Comparison of ENCODE assay signal across 21 cellular contexts in the genomic region with DNA sequence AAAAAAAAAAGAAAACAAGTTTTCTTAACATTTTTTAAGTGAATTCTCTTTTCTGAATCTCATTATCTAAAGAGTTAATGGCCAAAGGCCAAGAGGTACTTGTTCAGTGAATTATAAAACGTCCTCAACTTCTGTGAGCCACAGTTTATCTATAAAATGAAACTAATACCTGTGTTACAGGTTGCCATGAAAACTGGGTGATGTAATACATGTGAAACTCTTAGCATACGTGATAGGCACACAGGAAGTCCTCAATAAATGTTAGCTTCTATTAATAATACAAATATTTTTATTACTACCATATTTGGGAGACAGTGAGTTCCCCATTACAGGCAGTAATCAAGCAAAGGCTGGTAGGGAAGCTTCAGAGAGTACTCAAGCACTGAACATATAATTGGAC. TPM values are rescaled to one million over a fixed set of nuclear protein-coding genes. Genes with fewer than 3 reads are reported as not detected.
DNase-seq lines count a peak whose midpoint lies in the region; ATAC-seq and TF ChIP-seq lines count a peak whose summit lies in the region.
"Had no signal": no experiment of that assay in that cellular context is flagged by ENCODE, and none has a peak within 500 bp of the region (broad histone marks: within the 10 kb centered on the region; RNA-seq: fewer than 3 reads in every experiment).

No MANE protein-coding gene starts in this region.

- no peak for DNase-seq in stimulated activated naive CD8-positive, alpha-beta T cell treated with anti-CD3 and anti-CD28 coated beads, Interleukin-15, amount 100 ng/mL, for 72 hours
- DNase-seq in stimulated activated naive CD8-positive, alpha-beta T cell treated with anti-CD3 and anti-CD28 coated beads, Interleukin-15, Interleukin-2, amounts not matched to agents 100 U/mL and 50 U/mL, for 24 hours = no peak
- peak; percentile 74 for DNase-seq in LNCaP clone FGC (ENCODE audit: low read depth)
- DNase-seq in T-helper 17 cell = no peak
- DNase-seq in C1 segment of cervical spinal cord (lab: John Stamatoyannopoulos, UW) = no peak
- DNase-seq in aorta = no peak
- no peak for DNase-seq in CD1c-positive myeloid dendritic cell (ENCODE audit: extremely low spot score)
- DNase-seq: activated CD8-positive, alpha-beta memory T cell treated with anti-CD3 and anti-CD28 coated beads, Interleukin-2, amount 10 ng/mL, durations not matched to agents 7 days and 5 days; DMS79; effector CD8-positive, alpha-beta T cell; Kasumi-1; naive B cell; NCI-H1092 treated with DMSO at 0.1 percent for 48 hours; NCI-H1930; NCI-H446 treated with DMSO at 0.1 percent for 48 hours; nucleus accumbens; Peyer's patch; psoas muscle; SJCRH30; trophoblast cell had no signal

- no peak overlapping the region for H3K27ac ChIP-seq in aorta (ENCODE audit: low read depth in 1 of 2, low read length in 2 of 2)
- H3K27ac ChIP-seq: Peyer's patch, psoas muscle, SJCRH30 had no signal

- H3K4me3 ChIP-seq in LNCaP clone FGC (ENCODE audit: low read depth, low read length) (no peak overlapping the region), aorta (ENCODE audit: low read length in 2 of 2) (no peak overlapping the region)
- H3K4me3 ChIP-seq: Peyer's patch, psoas muscle, SJCRH30 had no signal

- intact Hi-C loops in aorta (cut with DNase I) = no loop called here

- peaks cover 8% of the 10 kb centered on the region for H3K36me3 Mint-ChIP-seq in T-helper 17 cell (ENCODE audit: low read depth)

- TF ChIP-seq CTCF in LNCaP clone FGC (IDR thresholded peaks at IDR 0.05; ENCODE audit: control insufficient read depth, extremely low read depth, insufficient read depth) = no peak

- H3K36me3 ChIP-seq in aorta (ENCODE audit: control insufficient read depth in 1 of 2, insufficient read depth in 2 of 2, low read length in 1 of 2) = peaks cover 3 to 5% of the 10 kb centered on the region in 2 donors
- H3K36me3 ChIP-seq: SJCRH30 had no signal

- no peaks in the 10 kb centered on the region for H3K4me1 ChIP-seq in aorta (ENCODE audit: control insufficient read depth in 1 of 2, insufficient read depth in 2 of 2, low read length in 2 of 2)
- H3K4me1 ChIP-seq: Peyer's patch had no signal

- peak; percentile 66 for ATAC-seq in stimulated activated naive CD8-positive, alpha-beta T cell treated with anti-CD3 and anti-CD28 coated beads, Interleukin-15, amount 100 ng/mL, for 72 hours
- no peak for ATAC-seq in stimulated activated naive CD8-positive, alpha-beta T cell treated with anti-CD3 and anti-CD28 coated beads, Interleukin-15, Interleukin-2, amounts not matched to agents 100 U/mL and 50 U/mL, for 24 hours
- no peak for ATAC-seq in T-helper 17 cell
- ATAC-seq in aorta (ENCODE audit: low FRiP score) = no peak
- ATAC-seq: activated CD8-positive, alpha-beta memory T cell treated with anti-CD3 and anti-CD28 coated beads, Interleukin-2, amount 10 ng/mL, durations not matched to agents 7 days and 5 days; left lobe of liver; psoas muscle had no signal

- H3K27me3 ChIP-seq in aorta (ENCODE audit: control insufficient read depth in 1 of 2, insufficient read depth in 2 of 2, low read length in 1 of 2) = no peaks in the 10 kb centered on the region
- H3K27me3 ChIP-seq: Peyer's patch, SJCRH30 had no signal

- no peaks in the 10 kb centered on the region for H3K27me3 Mint-ChIP-seq in stimulated activated naive CD8-positive, alpha-beta T cell treated with anti-CD3 and anti-CD28 coated beads, Interleukin-15, amount 100 ng/mL, for 72 hours
- no peaks in the 10 kb centered on the region for H3K27me3 Mint-ChIP-seq in T-helper 17 cell
- H3K27me3 Mint-ChIP-seq: activated CD8-positive, alpha-beta memory T cell treated with anti-CD3 and anti-CD28 coated beads, Interleukin-2, amount 10 ng/mL, durations not matched to agents 7 days and 5 days; naive B cell had no signal

- H3K4me3 Mint-ChIP-seq in stimulated activated naive CD8-positive, alpha-beta T cell treated with anti-CD3 and anti-CD28 coated beads, Interleukin-15, amount 100 ng/mL, for 72 hours = no peak overlapping the region
- H3K4me3 Mint-ChIP-seq in T-helper 17 cell = no peak overlapping the region
- H3K4me3 Mint-ChIP-seq: activated CD8-positive, alpha-beta memory T cell treated with anti-CD3 and anti-CD28 coated beads, Interleukin-2, amount 10 ng/mL, durations not matched to agents 7 days and 5 days; naive B cell had no signal

- peak overlapping the region; percentile 95 for H3K27ac Mint-ChIP-seq in stimulated activated naive CD8-positive, alpha-beta T cell treated with anti-CD3 and anti-CD28 coated beads, Interleukin-15, amount 100 ng/mL, for 72 hours
- H3K27ac Mint-ChIP-seq in T-helper 17 cell = peak overlapping the region; percentile 34
- H3K27ac Mint-ChIP-seq: activated CD8-positive, alpha-beta memory T cell treated with anti-CD3 and anti-CD28 coated beads, Interleukin-2, amount 10 ng/mL, durations not matched to agents 7 days and 5 days had no signal

- H3K9me3 ChIP-seq in T-helper 17 cell (ENCODE audit: control insufficient read depth, low read length, poor library complexity, severe bottlenecking) (no peaks in the 10 kb centered on the region), aorta (ENCODE audit: control insufficient read depth, low read length) (no peaks in the 10 kb centered on the region)
- H3K9me3 ChIP-seq: Peyer's patch, psoas muscle, SJCRH30 had no signal

- H3K9me3 Mint-ChIP-seq in stimulated activated naive CD8-positive, alpha-beta T cell treated with anti-CD3 and anti-CD28 coated beads, Interleukin-15, amount 100 ng/mL, for 72 hours = no peaks in the 10 kb centered on the region
- H3K9me3 Mint-ChIP-seq: naive B cell had no signal

- H3K4me1 Mint-ChIP-seq in stimulated activated naive CD8-positive, alpha-beta T cell treated with anti-CD3 and anti-CD28 coated beads, Interleukin-15, amount 100 ng/mL, for 72 hours = peaks cover 8% of the 10 kb centered on the region
- peaks cover 16% of the 10 kb centered on the region for H3K4me1 Mint-ChIP-seq in T-helper 17 cell

- 24 to 27% methylated on average over 2 of the region's 2 CpGs for WGBS in aorta, 2 donors

RNA-seq across cellular contexts. Expression of gene INPP5K, which starts 13.5 kb away (rescaled TPM):
- 100 to 1,000 TPM; 172 to 189 TPM for total RNA-seq in T-helper 17 cell
- total RNA-seq in aorta = 10 to 100 TPM; 35.7 to 40.7 TPM
- 10 to 100 TPM; 13.5 to 51.3 TPM for polyA plus RNA-seq in aorta

RNA-seq across cellular contexts. Expression of gene PITPNA, which starts 32.7 kb away (rescaled TPM):
- 10 to 100 TPM; 41.6 to 48.0 TPM for total RNA-seq in T-helper 17 cell
- 10 to 100 TPM; 56.5 to 59.8 TPM for total RNA-seq in aorta
- polyA plus RNA-seq in aorta = 10 to 100 TPM; 27.2 to 32.2 TPM

RNA-seq across cellular contexts. Expression of gene MYO1C, which starts 37.4 kb away (rescaled TPM):
- total RNA-seq in T-helper 17 cell (10 to 100 TPM; 29.5 to 43.1 TPM), aorta (100 to 1,000 TPM; 273 to 354 TPM)
- 100 to 1,000 TPM in 1 of 2 donors, 10 to 100 TPM in 1; 62.6 to 130 TPM for polyA plus RNA-seq in aorta

Comparison
In these comparisons a context has a peak if more than half of its experiments do, and no peak if none do; other contexts are left out.
1. RNA of gene INPP5K, which starts 13.5 kb away (total RNA-seq): 172 to 189 TPM in T-helper 17 cell; 35.7 to 40.7 TPM in aorta; every median in the first group is over 4 times any median in the second.
2. RNA of gene MYO1C, which starts 37.4 kb away (total RNA-seq): 273 to 354 TPM in aorta; 29.5 to 43.1 TPM in T-helper 17 cell; every median in the first group is over 4 times any median in the second.